Comparison of ENCODE assay signal across 24 cellular contexts in genomic region chr14:62597143-62597542, GRCh38.
"Had no signal": no experiment of that assay in that cellular context is flagged by ENCODE, and none has a peak within 500 bp of the region (broad histone marks: within the 10 kb centered on the region; RNA-seq: fewer than 3 reads in every experiment).

No MANE protein-coding gene starts in this region.

- H3K36me3 ChIP-seq: colonic mucosa, esophagus muscularis mucosa, esophagus squamous epithelium, gastrocnemius medialis, gastroesophageal sphincter, heart left ventricle, heart right ventricle had no signal

- H3K27ac ChIP-seq: colonic mucosa, coronary artery, dorsolateral prefrontal cortex, epithelial cell of prostate, esophagus muscularis mucosa, esophagus squamous epithelium, foreskin keratinocyte, gastrocnemius medialis, gastroesophageal sphincter, heart left ventricle, heart right ventricle had no signal

- H3K27me3 ChIP-seq: colonic mucosa, dorsolateral prefrontal cortex, esophagus muscularis mucosa, esophagus squamous epithelium, foreskin keratinocyte, gastrocnemius medialis, gastroesophageal sphincter, heart left ventricle, heart right ventricle had no signal

- H3K4me1 ChIP-seq: colonic mucosa, esophagus muscularis mucosa, esophagus squamous epithelium, gastrocnemius medialis, gastroesophageal sphincter, heart left ventricle, heart right ventricle had no signal

- DNase-seq: colonic mucosa; cortex of kidney; dermis blood vessel endothelial cell; dorsolateral prefrontal cortex; effector CD4-positive, alpha-beta T cell; effector CD8-positive, alpha-beta T cell; effector memory CD4-positive, alpha-beta T cell; effector memory CD8-positive, alpha-beta T cell; endodermal cell; erythroblast; esophagus squamous epithelium; foreskin fibroblast; foreskin keratinocyte; foreskin melanocyte; gastrocnemius medialis; glutamatergic neuron; head of caudate nucleus; heart left ventricle; heart right ventricle had no signal

- ATAC-seq: effector memory CD8-positive, alpha-beta T cell; esophagus mucosa; foreskin keratinocyte; gastrocnemius medialis; gastroesophageal sphincter; heart left ventricle; heart right ventricle had no signal

- H3K9me3 ChIP-seq: colonic mucosa, gastrocnemius medialis had no signal

- H3K4me3 ChIP-seq: colonic mucosa, coronary artery, dorsolateral prefrontal cortex, esophagus muscularis mucosa, esophagus squamous epithelium, gastrocnemius medialis, gastroesophageal sphincter, heart left ventricle, heart right ventricle had no signal
